ENCODE assay signal across 1 cellular context in the genomic region with DNA sequence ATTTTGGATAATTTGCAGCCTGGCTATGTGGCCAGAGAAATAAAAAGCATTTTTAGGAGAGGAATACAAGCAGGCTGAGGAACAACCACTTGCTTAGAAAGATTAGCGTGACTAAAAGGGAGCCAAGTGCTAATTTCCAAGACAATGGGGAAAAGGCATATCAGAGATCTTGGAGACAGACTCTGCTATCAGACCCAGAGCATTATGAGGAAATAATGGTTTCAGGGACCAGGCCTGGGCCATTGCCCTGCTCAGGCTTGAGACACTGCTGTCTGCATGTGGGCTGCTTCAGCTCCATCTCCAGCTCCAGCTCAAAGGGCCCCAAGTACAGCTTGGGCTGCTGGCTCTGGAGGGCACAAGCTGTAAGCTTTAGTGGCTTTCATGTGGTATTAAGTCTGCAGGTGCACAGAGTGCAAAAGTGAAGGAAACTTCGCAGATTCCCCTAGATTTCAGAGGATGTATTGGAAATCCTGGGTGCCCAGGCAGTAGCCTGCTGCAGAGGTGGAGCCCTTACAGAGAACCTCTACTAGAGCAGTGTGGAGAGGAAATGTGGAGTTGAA.
TF ChIP-seq lines count a peak whose summit lies in the region.

No MANE protein-coding gene starts in this region.

TF ChIP-seq in GM23338, 12 proteins besides CTCF, POLR2A, EP300 and RAD21:
- TF ChIP-seq, protein P1, sequence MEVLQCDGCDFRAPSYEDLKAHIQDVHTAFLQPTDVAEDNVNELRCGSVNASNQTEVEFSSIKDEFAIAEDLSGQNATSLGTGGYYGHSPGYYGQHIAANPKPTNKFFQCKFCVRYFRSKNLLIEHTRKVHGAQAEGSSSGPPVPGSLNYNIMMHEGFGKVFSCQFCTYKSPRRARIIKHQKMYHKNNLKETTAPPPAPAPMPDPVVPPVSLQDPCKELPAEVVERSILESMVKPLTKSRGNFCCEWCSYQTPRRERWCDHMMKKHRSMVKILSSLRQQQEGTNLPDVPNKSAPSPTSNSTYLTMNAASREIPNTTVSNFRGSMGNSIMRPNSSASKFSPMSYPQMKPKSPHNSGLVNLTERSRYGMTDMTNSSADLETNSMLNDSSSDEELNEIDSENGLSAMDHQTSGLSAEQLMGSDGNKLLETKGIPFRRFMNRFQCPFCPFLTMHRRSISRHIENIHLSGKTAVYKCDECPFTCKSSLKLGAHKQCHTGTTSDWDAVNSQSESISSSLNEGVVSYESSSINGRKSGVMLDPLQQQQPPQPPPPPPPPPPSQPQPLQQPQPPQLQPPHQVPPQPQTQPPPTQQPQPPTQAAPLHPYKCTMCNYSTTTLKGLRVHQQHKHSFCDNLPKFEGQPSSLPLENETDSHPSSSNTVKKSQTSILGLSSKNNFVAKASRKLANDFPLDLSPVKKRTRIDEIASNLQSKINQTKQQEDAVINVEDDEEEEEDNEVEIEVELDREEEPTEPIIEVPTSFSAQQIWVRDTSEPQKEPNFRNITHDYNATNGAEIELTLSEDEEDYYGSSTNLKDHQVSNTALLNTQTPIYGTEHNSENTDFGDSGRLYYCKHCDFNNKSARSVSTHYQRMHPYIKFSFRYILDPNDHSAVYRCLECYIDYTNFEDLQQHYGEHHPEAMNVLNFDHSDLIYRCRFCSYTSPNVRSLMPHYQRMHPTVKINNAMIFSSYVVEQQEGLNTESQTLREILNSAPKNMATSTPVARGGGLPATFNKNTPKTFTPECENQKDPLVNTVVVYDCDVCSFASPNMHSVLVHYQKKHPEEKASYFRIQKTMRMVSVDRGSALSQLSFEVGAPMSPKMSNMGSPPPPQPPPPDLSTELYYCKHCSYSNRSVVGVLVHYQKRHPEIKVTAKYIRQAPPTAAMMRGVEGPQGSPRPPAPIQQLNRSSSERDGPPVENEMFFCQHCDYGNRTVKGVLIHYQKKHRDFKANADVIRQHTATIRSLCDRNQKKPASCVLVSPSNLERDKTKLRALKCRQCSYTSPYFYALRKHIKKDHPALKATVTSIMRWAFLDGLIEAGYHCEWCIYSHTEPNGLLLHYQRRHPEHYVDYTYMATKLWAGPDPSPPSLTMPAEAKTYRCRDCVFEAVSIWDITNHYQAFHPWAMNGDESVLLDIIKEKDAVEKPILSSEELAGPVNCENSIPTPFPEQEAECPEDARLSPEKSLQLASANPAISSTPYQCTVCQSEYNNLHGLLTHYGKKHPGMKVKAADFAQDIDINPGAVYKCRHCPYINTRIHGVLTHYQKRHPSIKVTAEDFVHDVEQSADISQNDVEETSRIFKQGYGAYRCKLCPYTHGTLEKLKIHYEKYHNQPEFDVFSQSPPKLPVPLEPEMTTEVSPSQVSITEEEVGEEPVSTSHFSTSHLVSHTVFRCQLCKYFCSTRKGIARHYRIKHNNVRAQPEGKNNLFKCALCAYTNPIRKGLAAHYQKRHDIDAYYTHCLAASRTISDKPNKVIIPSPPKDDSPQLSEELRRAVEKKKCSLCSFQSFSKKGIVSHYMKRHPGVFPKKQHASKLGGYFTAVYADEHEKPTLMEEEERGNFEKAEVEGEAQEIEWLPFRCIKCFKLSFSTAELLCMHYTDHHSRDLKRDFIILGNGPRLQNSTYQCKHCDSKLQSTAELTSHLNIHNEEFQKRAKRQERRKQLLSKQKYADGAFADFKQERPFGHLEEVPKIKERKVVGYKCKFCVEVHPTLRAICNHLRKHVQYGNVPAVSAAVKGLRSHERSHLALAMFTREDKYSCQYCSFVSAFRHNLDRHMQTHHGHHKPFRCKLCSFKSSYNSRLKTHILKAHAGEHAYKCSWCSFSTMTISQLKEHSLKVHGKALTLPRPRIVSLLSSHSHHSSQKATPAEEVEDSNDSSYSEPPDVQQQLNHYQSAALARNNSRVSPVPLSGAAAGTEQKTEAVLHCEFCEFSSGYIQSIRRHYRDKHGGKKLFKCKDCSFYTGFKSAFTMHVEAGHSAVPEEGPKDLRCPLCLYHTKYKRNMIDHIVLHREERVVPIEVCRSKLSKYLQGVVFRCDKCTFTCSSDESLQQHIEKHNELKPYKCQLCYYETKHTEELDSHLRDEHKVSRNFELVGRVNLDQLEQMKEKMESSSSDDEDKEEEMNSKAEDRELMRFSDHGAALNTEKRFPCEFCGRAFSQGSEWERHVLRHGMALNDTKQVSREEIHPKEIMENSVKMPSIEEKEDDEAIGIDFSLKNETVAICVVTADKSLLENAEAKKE (CRISPR knock-in tag; IDR thresholded peaks at IDR 0.05): 0 out of 2 replicates have a peak, but pooled peaks have one; percentile 21
- TF ChIP-seq, protein P2, sequence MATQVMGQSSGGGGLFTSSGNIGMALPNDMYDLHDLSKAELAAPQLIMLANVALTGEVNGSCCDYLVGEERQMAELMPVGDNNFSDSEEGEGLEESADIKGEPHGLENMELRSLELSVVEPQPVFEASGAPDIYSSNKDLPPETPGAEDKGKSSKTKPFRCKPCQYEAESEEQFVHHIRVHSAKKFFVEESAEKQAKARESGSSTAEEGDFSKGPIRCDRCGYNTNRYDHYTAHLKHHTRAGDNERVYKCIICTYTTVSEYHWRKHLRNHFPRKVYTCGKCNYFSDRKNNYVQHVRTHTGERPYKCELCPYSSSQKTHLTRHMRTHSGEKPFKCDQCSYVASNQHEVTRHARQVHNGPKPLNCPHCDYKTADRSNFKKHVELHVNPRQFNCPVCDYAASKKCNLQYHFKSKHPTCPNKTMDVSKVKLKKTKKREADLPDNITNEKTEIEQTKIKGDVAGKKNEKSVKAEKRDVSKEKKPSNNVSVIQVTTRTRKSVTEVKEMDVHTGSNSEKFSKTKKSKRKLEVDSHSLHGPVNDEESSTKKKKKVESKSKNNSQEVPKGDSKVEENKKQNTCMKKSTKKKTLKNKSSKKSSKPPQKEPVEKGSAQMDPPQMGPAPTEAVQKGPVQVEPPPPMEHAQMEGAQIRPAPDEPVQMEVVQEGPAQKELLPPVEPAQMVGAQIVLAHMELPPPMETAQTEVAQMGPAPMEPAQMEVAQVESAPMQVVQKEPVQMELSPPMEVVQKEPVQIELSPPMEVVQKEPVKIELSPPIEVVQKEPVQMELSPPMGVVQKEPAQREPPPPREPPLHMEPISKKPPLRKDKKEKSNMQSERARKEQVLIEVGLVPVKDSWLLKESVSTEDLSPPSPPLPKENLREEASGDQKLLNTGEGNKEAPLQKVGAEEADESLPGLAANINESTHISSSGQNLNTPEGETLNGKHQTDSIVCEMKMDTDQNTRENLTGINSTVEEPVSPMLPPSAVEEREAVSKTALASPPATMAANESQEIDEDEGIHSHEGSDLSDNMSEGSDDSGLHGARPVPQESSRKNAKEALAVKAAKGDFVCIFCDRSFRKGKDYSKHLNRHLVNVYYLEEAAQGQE (IDR thresholded peaks at IDR 0.05; ENCODE audit: unreplicated experiment): no peak
